ENCODE assay signal across 1 cellular context in the genomic region with DNA sequence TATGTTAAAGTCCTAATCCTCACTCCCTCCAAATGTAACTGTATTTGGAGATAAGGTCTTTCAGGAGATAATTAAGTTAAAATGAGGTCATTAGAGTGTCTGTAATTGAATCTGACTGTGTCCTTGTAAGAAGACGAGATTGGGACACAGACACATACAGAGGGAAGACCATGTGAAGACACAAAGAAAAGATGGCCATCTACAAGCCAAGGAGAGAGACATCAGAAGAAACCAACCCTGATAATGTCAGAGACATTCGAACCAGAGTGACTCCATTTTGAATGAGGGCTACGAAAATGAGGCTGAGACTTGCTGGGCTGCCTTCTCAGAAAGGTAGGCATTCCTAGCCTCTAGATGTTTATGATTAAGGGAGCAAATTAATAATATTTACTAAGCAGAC.
TF ChIP-seq lines count a peak whose summit lies in the region.

No MANE protein-coding gene starts in this region.

TF ChIP-seq in GM12878, 131 proteins besides CTCF, POLR2A, EP300 and RAD21:
- TF ChIP-seq YY1 (IDR thresholded peaks at IDR 0.05; ENCODE audit: low read depth, low read length) (peak; percentile 50; the same call in 1 of the 2 replicates), ZNF687 (IDR thresholded peaks at IDR 0.05) (peak; percentile 61; the same call in 1 of the 2 replicates), ZNF592 (IDR thresholded peaks at IDR 0.05) (peak; percentile 95), ZBTB4 (CRISPR knock-in tag; IDR thresholded peaks at IDR 0.05) (peak; percentile 90), SMAD1 (IDR thresholded peaks at IDR 0.05; ENCODE audit: low read depth, partially characterized antibody) (no peak), MEF2B (IDR thresholded peaks at IDR 0.05; ENCODE audit: partially characterized antibody, poor library complexity, severe bottlenecking) (peak; percentile 11), MTA3 (IDR thresholded peaks at IDR 0.05; ENCODE audit: borderline replicate concordance, low read length) (no peak)
- TF ChIP-seq, protein P1, sequence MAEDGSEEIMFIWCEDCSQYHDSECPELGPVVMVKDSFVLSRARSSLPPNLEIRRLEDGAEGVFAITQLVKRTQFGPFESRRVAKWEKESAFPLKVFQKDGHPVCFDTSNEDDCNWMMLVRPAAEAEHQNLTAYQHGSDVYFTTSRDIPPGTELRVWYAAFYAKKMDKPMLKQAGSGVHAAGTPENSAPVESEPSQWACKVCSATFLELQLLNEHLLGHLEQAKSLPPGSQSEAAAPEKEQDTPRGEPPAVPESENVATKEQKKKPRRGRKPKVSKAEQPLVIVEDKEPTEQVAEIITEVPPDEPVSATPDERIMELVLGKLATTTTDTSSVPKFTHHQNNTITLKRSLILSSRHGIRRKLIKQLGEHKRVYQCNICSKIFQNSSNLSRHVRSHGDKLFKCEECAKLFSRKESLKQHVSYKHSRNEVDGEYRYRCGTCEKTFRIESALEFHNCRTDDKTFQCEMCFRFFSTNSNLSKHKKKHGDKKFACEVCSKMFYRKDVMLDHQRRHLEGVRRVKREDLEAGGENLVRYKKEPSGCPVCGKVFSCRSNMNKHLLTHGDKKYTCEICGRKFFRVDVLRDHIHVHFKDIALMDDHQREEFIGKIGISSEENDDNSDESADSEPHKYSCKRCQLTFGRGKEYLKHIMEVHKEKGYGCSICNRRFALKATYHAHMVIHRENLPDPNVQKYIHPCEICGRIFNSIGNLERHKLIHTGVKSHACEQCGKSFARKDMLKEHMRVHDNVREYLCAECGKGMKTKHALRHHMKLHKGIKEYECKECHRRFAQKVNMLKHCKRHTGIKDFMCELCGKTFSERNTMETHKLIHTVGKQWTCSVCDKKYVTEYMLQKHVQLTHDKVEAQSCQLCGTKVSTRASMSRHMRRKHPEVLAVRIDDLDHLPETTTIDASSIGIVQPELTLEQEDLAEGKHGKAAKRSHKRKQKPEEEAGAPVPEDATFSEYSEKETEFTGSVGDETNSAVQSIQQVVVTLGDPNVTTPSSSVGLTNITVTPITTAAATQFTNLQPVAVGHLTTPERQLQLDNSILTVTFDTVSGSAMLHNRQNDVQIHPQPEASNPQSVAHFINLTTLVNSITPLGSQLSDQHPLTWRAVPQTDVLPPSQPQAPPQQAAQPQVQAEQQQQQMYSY (CRISPR knock-in tag; IDR thresholded peaks at IDR 0.05), result peak; percentile 78; the same call in 1 of the 2 replicates
